Comparison of ENCODE assay signal across 19 cellular contexts in genomic region chr10:7133270-7133669, GRCh38.
"Had no signal": no experiment of that assay in that cellular context is flagged by ENCODE, and none has a peak within 500 bp of the region (broad histone marks: within the 10 kb centered on the region; RNA-seq: fewer than 3 reads in every experiment).

No MANE protein-coding gene starts in this region.

- ATAC-seq: effector memory CD8-positive, alpha-beta T cell; heart left ventricle; left lobe of liver; mucosa of descending colon; naive thymus-derived CD8-positive, alpha-beta T cell; sciatic nerve; stimulated activated naive B cell treated with anti-CD40 and anti-IgM and Interleukin-4, amounts not matched to agents 10 μg/mL and 1 μg/mL and 100 μg/mL, for 72 hours had no signal

- H3K4me3 ChIP-seq: esophagus squamous epithelium, heart left ventricle, mucosa of descending colon, spleen, stomach, thoracic aorta, transverse colon had no signal

- DNase-seq: cerebellar nuclear complex; effector memory CD8-positive, alpha-beta T cell; esophagus squamous epithelium; heart left ventricle; hypothalamus; mammary epithelial cell; mucosa of descending colon; naive thymus-derived CD8-positive, alpha-beta T cell; spleen; stimulated activated CD4-positive, alpha-beta T cell treated with anti-CD3 and anti-CD28 coated beads, Interleukin-15, amount 100 ng/mL, for 24 hours; stimulated activated CD4-positive, alpha-beta T cell treated with anti-CD3 and anti-CD28 coated beads, Interleukin-2, amount 100 ng/mL, for 24 hours; stimulated activated CD4-positive, alpha-beta T cell treated with anti-CD3 and anti-CD28 coated beads, Interleukin-4, amount 100 ng/mL, for 4 hours; stimulated activated naive B cell treated with anti-CD40 and anti-IgM and Interleukin-4, amounts not matched to agents 10 μg/mL and 1 μg/mL and 100 μg/mL, for 72 hours; stomach; substantia nigra; transverse colon had no signal
